In the genomic region with DNA sequence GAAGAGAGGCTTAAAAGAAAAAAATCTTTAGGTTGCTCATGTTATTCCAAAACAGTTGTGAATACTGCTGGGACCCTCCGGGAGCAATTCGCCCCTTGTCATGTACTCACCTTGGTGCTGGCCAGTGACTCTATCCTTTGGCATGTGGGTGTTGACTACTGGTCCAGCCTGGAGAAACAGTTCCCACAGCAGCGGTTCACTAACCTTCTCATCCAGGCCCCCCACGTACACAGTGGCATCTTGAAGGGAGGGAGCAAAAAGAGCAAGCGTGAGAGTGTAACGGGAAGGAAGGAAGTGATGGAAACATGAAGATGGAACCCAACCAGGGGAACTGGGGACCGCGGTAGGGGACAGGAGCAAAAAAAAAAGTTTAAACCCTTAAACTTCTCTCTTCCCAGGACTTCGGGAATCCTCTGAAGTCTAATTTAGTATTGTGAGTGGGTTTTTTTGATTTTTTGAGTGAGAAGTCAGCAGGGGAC, we compare ENCODE assay signal across 8 cellular contexts. TPM values are rescaled to one million over a fixed set of nuclear protein-coding genes. Genes with fewer than 3 reads are reported as not detected.
DNase-seq lines count a peak whose midpoint lies in the region; ATAC-seq and TF ChIP-seq lines count a peak whose summit lies in the region.

No MANE protein-coding gene starts in this region.

- H3K36me3 Mint-ChIP-seq in MCF 10A (ENCODE audit: insufficient read depth, unreplicated experiment) (peaks cover 49% of the 10 kb centered on the region), mesothelial cell of epicardium (peaks cover 49% of the 10 kb centered on the region)

- H3K36me3 ChIP-seq in ACC112 (ENCODE audit: insufficient read depth, low read length) = peaks cover 39% of the 10 kb centered on the region

- H2AFZ ChIP-seq in ACC112 (ENCODE audit: low read length, unreplicated experiment) = peak overlapping the region; percentile 71

- ATAC-seq in GM19397 (IDR thresholded peaks at IDR 0.05; ENCODE audit: unreplicated experiment) (no peak), HG02981 (IDR thresholded peaks at IDR 0.05; ENCODE audit: unreplicated experiment) (no peak)

- H3K4me3 ChIP-seq in ACC112 (ENCODE audit: low read depth, low read length) = peak overlapping the region; percentile 98

- no TSS peak for BruUV-seq in MCF 10A (replicated peaks; lab: Mats Ljungman, UMichigan)

- no peaks in the 10 kb centered on the region for H3K9me3 Mint-ChIP-seq in MCF 10A (ENCODE audit: unreplicated experiment)
- no peaks in the 10 kb centered on the region for H3K9me3 Mint-ChIP-seq in mesothelial cell of epicardium

- peaks cover 32% of the 10 kb centered on the region for H3K79me2 ChIP-seq in ACC112 (ENCODE audit: control insufficient read depth, insufficient read depth, low read length, unreplicated experiment)

- TF ChIP-seq CTCF in MCF 10A (IDR thresholded peaks at IDR 0.05; ENCODE audit: unreplicated experiment) = no peak
- TF ChIP-seq CTCF in mesothelial cell of epicardium (IDR thresholded peaks at IDR 0.05; ENCODE audit: unreplicated experiment) = no peak

- CTCF ChIA-PET in MCF 10A (lab: Yijun Ruan, JAX) = no interaction called here

- H3K27me3 ChIP-seq in ACC112 (ENCODE audit: insufficient read depth, low read length) = no peaks in the 10 kb centered on the region

- H3K27me3 Mint-ChIP-seq in MCF 10A (ENCODE audit: insufficient read depth, unreplicated experiment) (no peaks in the 10 kb centered on the region), mesothelial cell of epicardium (ENCODE audit: low read depth) (no peaks in the 10 kb centered on the region)

- H3K4me3 Mint-ChIP-seq in MCF 10A (ENCODE audit: unreplicated experiment) (peak overlapping the region; percentile 99), mesothelial cell of epicardium (peak overlapping the region; percentile 99)

- H3K27ac Mint-ChIP-seq in MCF 10A (ENCODE audit: low read depth, unreplicated experiment) (peak overlapping the region; percentile 87), mesothelial cell of epicardium (peak overlapping the region; percentile 97)

- POLR2A ChIA-PET in MCF 10A (lab: Yijun Ruan, JAX) = interaction anchor here (2.3 to 6.3 kb wide), 3 partner anchors 11 to 83 kb away, joined by 36 to 177 read pairs (median 43); a partner anchor contains a TSS

- peak; percentile 21 for DNase-seq in HT1080 (ENCODE audit: low read depth)
- no peak for DNase-seq in MCF 10A (ENCODE audit: unreplicated experiment)
- DNase-seq in mesothelial cell of epicardium (ENCODE audit: low spot score in 2 of 2, unreplicated experiment in 2 of 2) = no peak
- DNase-seq in HuH-7 (ENCODE audit: low spot score) = no peak
- no peak for DNase-seq in superior temporal gyrus (ENCODE audit: extremely low spot score)

- intact Hi-C loops in MCF 10A (cut with micrococcal nuclease) = loop anchor here (2.0 kb wide), 1 partner anchor 38 kb away; no protein-coding TSS in a partner anchor

- H3K27ac ChIP-seq in ACC112 (ENCODE audit: low read depth, low read length) = peak overlapping the region; percentile 82

- H3K4me1 ChIP-seq in ACC112 (ENCODE audit: control insufficient read depth, insufficient read depth, low read length, unreplicated experiment) = peaks cover 46% of the 10 kb centered on the region

- H3K4me1 Mint-ChIP-seq in MCF 10A (ENCODE audit: insufficient read depth, unreplicated experiment) (peaks cover 71% of the 10 kb centered on the region), mesothelial cell of epicardium (peaks cover 35% of the 10 kb centered on the region)

RNA-seq across cellular contexts. Expression of a gene that starts 0.5 kb away (rescaled TPM):
- total RNA-seq in HT1080 (2014; rRNA removed; shearing (Covaris generic)) = 21.4 and 35.8 TPM in 2 replicates
- polyA plus RNA-seq in HT1080 (2015; cell fraction: cytosol; rRNA removed) = 89.3 and 103 TPM in 2 replicates
- 123 and 126 TPM in 2 replicates for polyA plus RNA-seq in HT1080 (2015; cell fraction: nucleus; rRNA removed)
- total RNA-seq in MCF 10A (2022) (79.2 and 99.2 TPM in 2 replicates), mesothelial cell of epicardium (68.7 to 72.8 TPM (median 69.2 TPM) in 3 replicates)

RNA-seq across cellular contexts. Expression of a gene that starts 9.5 kb away (rescaled TPM):
- total RNA-seq in HT1080 (2014; rRNA removed; shearing (Covaris generic)) = 23.1 and 27.7 TPM in 2 replicates
- 14.4 and 17.7 TPM in 2 replicates for polyA plus RNA-seq in HT1080 (2015; cell fraction: cytosol; rRNA removed)
- 31.7 and 32.3 TPM in 2 replicates for polyA plus RNA-seq in HT1080 (2015; cell fraction: nucleus; rRNA removed)
- 0.12 TPM in 1 of 2 replicates, not detected in the other for total RNA-seq in MCF 10A (2022)
- 19.1 to 20.3 TPM (median 19.6 TPM) in 3 replicates for total RNA-seq in mesothelial cell of epicardium

RNA-seq across cellular contexts. Expression of a gene that starts 9.6 kb away (rescaled TPM):
- 38.2 and 60.8 TPM in 2 replicates for total RNA-seq in HT1080 (2014; rRNA removed; shearing (Covaris generic))
- 90.4 and 91.1 TPM in 2 replicates for polyA plus RNA-seq in HT1080 (2015; cell fraction: cytosol; rRNA removed)
- polyA plus RNA-seq in HT1080 (2015; cell fraction: nucleus; rRNA removed) = 165 and 169 TPM in 2 replicates
- total RNA-seq in MCF 10A (2022) (23.8 and 33.5 TPM in 2 replicates), mesothelial cell of epicardium (35.1 to 39.3 TPM (median 37.4 TPM) in 3 replicates)

RNA-seq across cellular contexts. Expression of a gene that starts 27.7 kb away (rescaled TPM):
- 15.1 and 19.2 TPM in 2 replicates for total RNA-seq in HT1080 (2014; rRNA removed; shearing (Covaris generic))
- polyA plus RNA-seq in HT1080 (2015; cell fraction: cytosol; rRNA removed) = 21.2 and 24.7 TPM in 2 replicates
- polyA plus RNA-seq in HT1080 (2015; cell fraction: nucleus; rRNA removed) = 14.8 and 21.1 TPM in 2 replicates
- 17.4 and 22.4 TPM in 2 replicates for total RNA-seq in MCF 10A (2022)
- 11.6 to 12.4 TPM (median 11.7 TPM) in 3 replicates for total RNA-seq in mesothelial cell of epicardium

Comparison
In these comparisons a context has a peak if more than half of its experiments do, and no peak if none do; other contexts are left out.
1. RNA of a gene that starts 9.5 kb away (total RNA-seq): 23.1 to 27.7 TPM in HT1080 and 19.1 to 20.3 TPM in mesothelial cell of epicardium; 0.12 TPM in MCF 10A; every median in the first group is over 10 times any median in the second.